In genomic region chr1:88646852-88647645, GRCh38 we compare ENCODE assay signal across 9 cellular contexts. TPM values are rescaled to one million over a fixed set of nuclear protein-coding genes. Genes with fewer than 3 reads are reported as not detected.
A peak's percentile ranks its signal among the peaks of the same experiment; 100 is the strongest.
DNase-seq lines count a peak whose midpoint lies in the region; ATAC-seq and TF ChIP-seq lines count a peak whose summit lies in the region.
"Had no signal": no experiment of that assay in that cellular context is flagged by ENCODE, and none has a peak within 500 bp of the region (broad histone marks: within the 10 kb centered on the region; RNA-seq: fewer than 3 reads in every experiment).

No MANE protein-coding gene starts in this region.

- no peak for TF ChIP-seq POLR2A in right lobe of liver (IDR thresholded peaks at IDR 0.05)

- DNase-seq in NCI-H1436 treated with DMSO at 0.1 percent for 48 hours (lab: John Stamatoyannopoulos, UW) (peak; percentile 6), NCI-H1436 (lab: John Stamatoyannopoulos, UW) (no peak), NCI-H748 (lab: John Stamatoyannopoulos, UW; ENCODE audit: unreplicated experiment) (peak; percentile 42), right lobe of liver (peak in 1 of 3 donors; percentile 48), GF-D8 (lab: John Stamatoyannopoulos, UW) (no peak)
- DNase-seq: islet precursor cell had no signal

- intact Hi-C loops in right lobe of liver (cut with DNase I), result no loop called here

- ATAC-seq in HG02588 (IDR thresholded peaks at IDR 0.05; ENCODE audit: unreplicated experiment), result peak; percentile 67
- peak; percentile 96 to 99 (median 97) for ATAC-seq in right lobe of liver
- ATAC-seq in HG02642 (IDR thresholded peaks at IDR 0.05; ENCODE audit: poor library complexity, unreplicated experiment), result no peak
- no peak for ATAC-seq in GM21381 (IDR thresholded peaks at IDR 0.05; ENCODE audit: unreplicated experiment)

- H3K9me3 ChIP-seq in right lobe of liver, result no peaks in the 10 kb centered on the region

- peak overlapping the region in 1 of 3 donors; percentile 22 for H3K27ac ChIP-seq in right lobe of liver

- 25% methylated on average over 3 of the region's 3 CpGs for WGBS in right lobe of liver (ENCODE audit: insufficient coverage, low coverage, low lambda C conversion rate, missing lambda C conversion rate)

- H3K27me3 ChIP-seq in right lobe of liver, result no peaks in the 10 kb centered on the region

- H3K36me3 ChIP-seq in right lobe of liver, result no peaks in the 10 kb centered on the region

- no peaks in the 10 kb centered on the region for H3K4me1 ChIP-seq in right lobe of liver

- H3K4me3 ChIP-seq in right lobe of liver, result peak overlapping the region in 1 of 3 donors; percentile 10

- no peak for TF ChIP-seq CTCF in right lobe of liver (IDR thresholded peaks at IDR 0.05)

RNA-seq across cellular contexts. Expression of gene PKN2, which starts 37.0 kb away (rescaled TPM):
- 10 to 100 TPM; 13.6 to 16.6 (median 15.0) TPM for total RNA-seq in right lobe of liver

Comparison
In these comparisons a context has a peak if more than half of its experiments do, and no peak if none do; other contexts are left out.
1. DNase-seq: peak in NCI-H1436 treated with DMSO at 0.1 percent for 48 hours (single experiment) and NCI-H748 (single experiment); none in NCI-H1436 (single experiment) and GF-D8 (single experiment).
2. ATAC-seq: peak in HG02588 (single experiment) and right lobe of liver (4 of 4); none in HG02642 (single experiment) and GM21381 (single experiment).